Comparison of ENCODE assay signal across 8 cellular contexts in the genomic region with DNA sequence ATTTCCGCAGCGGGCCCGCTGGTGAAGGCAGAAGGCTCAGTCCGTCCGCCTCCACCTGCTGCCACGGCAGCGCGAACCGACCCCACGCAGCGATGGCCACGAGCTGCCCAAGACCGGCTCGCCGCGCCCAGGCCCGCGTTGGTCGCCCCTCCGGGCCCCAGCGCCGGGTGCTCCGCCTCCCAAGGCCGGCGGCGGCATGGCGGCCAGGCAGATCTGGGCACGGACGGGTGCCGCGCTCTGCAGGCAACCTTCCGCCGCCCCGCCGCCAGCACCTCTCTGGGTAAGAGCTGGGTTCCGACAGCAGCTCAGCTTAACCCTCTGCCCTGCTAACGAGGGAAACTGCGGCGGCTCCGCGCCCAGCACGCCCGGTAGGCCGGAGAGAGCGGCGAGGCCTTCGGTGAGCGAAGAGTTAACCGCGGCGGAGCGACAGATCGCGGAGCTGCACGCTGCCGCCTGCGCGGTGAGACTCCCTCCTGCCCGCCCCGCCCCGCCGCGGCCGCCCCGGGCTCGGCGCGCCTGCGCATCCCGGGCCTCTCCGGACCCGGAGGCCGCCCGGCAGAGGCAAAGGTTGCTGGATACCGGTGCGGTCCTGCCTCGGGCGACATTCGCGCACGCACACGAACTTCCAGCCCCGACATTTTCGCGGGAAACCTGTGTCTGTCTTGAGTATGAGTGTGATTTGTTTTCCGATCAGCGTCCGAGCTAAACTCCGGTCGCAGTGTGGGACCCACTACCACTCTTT. TPM values are rescaled to one million over a fixed set of nuclear protein-coding genes. Genes with fewer than 3 reads are reported as not detected.
A peak's percentile ranks its signal among the peaks of the same experiment; 100 is the strongest.
DNase-seq lines count a peak whose midpoint lies in the region; ATAC-seq and TF ChIP-seq lines count a peak whose summit lies in the region.

A gene (plus strand): TSS at position 177 of the 742 bp plus-strand sequence. CDS start 20 bp downstream, at position 197.

- H3K36me3 Mint-ChIP-seq in H9 (ENCODE audit: insufficient read depth in 1 of 3, low read depth in 3 of 3) (no peaks in the 10 kb centered on the region), osteocyte (ENCODE audit: unreplicated experiment) (peaks cover 7% of the 10 kb centered on the region)
- H3K36me3 Mint-ChIP-seq in activated naive CD4-positive, alpha-beta T cell treated with anti-CD3 and anti-CD28 coated beads, Interleukin-2, amount 10 ng/mL, durations not matched to agents 7 days and 5 days = no peaks in the 10 kb centered on the region

- H3K27me3 Mint-ChIP-seq in H9 (ENCODE audit: low read depth) (peaks cover 67% of the 10 kb centered on the region), osteocyte (ENCODE audit: unreplicated experiment) (peaks cover 47% of the 10 kb centered on the region)
- H3K27me3 Mint-ChIP-seq in activated naive CD4-positive, alpha-beta T cell treated with anti-CD3 and anti-CD28 coated beads, Interleukin-2, amount 10 ng/mL, durations not matched to agents 7 days and 5 days = peaks cover 55% of the 10 kb centered on the region

- H3K9me2 ChIP-seq in Loucy (replicated peaks; ENCODE audit: low read depth, low read length) = no peaks in the 10 kb centered on the region

- TF ChIP-seq CTCF in H9 (conservative IDR thresholded peaks at IDR 0.05) (no peak), Loucy (conservative IDR thresholded peaks at IDR 0.05; ENCODE audit: low read length) (no peak), osteocyte (IDR thresholded peaks at IDR 0.05) (peak; percentile 6), thoracic aorta (IDR thresholded peaks at IDR 0.05) (peak; percentile 23)

- H3K79me2 ChIP-seq in H9 (ENCODE audit: insufficient read depth, low read length) = no peaks in the 10 kb centered on the region
- peaks cover 7% of the 10 kb centered on the region; the same call in 1 of the 2 replicates for H3K79me2 ChIP-seq in Loucy (ENCODE audit: insufficient read depth, low read length)

- H3K23ac ChIP-seq in H9 (ENCODE audit: insufficient read length, low read depth, low read length) = no peak within 1 kb of the TSS

- H3K4me1 ChIP-seq in H9 (ENCODE audit: insufficient read depth, low read length) (no peaks in the 10 kb centered on the region; the same call in 1 of the 2 replicates), Loucy (ENCODE audit: insufficient read depth, low read length, poor library complexity, severe bottlenecking) (peaks cover 20% of the 10 kb centered on the region), SJCRH30 (no peaks in the 10 kb centered on the region), thoracic aorta (ENCODE audit: control insufficient read depth in 1 of 2, low read depth in 2 of 2) (peaks cover 0 to 10% of the 10 kb centered on the region in 2 donors)

- H3K23me2 ChIP-seq in H9 (ENCODE audit: insufficient read length, low read depth, low read length, poor library complexity, severe bottlenecking) = peaks cover 8% of the 10 kb centered on the region

- H3K27me3 ChIP-seq in H9 (ENCODE audit: insufficient read depth, low read length) (peaks cover 37% of the 10 kb centered on the region), Loucy (ENCODE audit: insufficient read depth, low read length, poor library complexity, severe bottlenecking) (no peaks in the 10 kb centered on the region), SJCRH30 (no peaks in the 10 kb centered on the region), thoracic aorta (replicated peaks; ENCODE audit: insufficient read depth) (peaks cover 13% of the 10 kb centered on the region)

- H2BK120ac ChIP-seq in H9 (ENCODE audit: low read depth, low read length, poor library complexity, severe bottlenecking) = no peak within 1 kb of the TSS

- H2BK5ac ChIP-seq in H9 (ENCODE audit: insufficient read length, low read length) = no peak within 1 kb of the TSS

- H3K36me3 ChIP-seq in Loucy (ENCODE audit: insufficient read depth, low read length) (no peaks in the 10 kb centered on the region), SJCRH30 (no peaks in the 10 kb centered on the region), thoracic aorta (no peaks in the 10 kb centered on the region)

- H3K27ac ChIP-seq in H9 (ENCODE audit: insufficient read length, low read depth, low read length) = no peak within 1 kb of the TSS
- peak within 1 kb of the TSS; percentile 86 for H3K27ac ChIP-seq in SJCRH30
- H3K27ac ChIP-seq in thoracic aorta = peak within 1 kb of the TSS; percentile 36 to 58

- H3K4me2 ChIP-seq in H9 (ENCODE audit: insufficient read depth, insufficient read length, low read length) = peak within 1 kb of the TSS; percentile 88
- peak within 1 kb of the TSS; percentile 90 for H3K4me2 ChIP-seq in Loucy (ENCODE audit: low read depth, low read length, poor library complexity, severe bottlenecking)

- H3K9ac ChIP-seq in H9 (ENCODE audit: extremely low read depth, insufficient read length, low read length) (peak within 1 kb of the TSS; percentile 78), Loucy (ENCODE audit: low read depth, low read length, poor library complexity, severe bottlenecking) (peak within 1 kb of the TSS; percentile 88)

- CTCF ChIA-PET in activated naive CD4-positive, alpha-beta T cell treated with anti-CD3 and anti-CD28 coated beads, Interleukin-2, amount 10 ng/mL, durations not matched to agents 7 days and 5 days (lab: Charles Lee) = interaction anchor here (0.7 to 1.6 kb wide), 5 partner anchors 11 to 288 kb away, joined by 3 to 9 read pairs (median 4); a partner anchor contains a TSS

- no peak within 1 kb of the TSS for H3T11ph ChIP-seq in H9 (ENCODE audit: low read length)

- H3K14ac ChIP-seq in H9 (ENCODE audit: insufficient read depth, low read length) = peak within 1 kb of the TSS; percentile 98

- H3K9me3 ChIP-seq in H9 (ENCODE audit: control insufficient read depth, low read depth, low read length) = no peaks in the 10 kb centered on the region
- no peaks in the 10 kb centered on the region for H3K9me3 ChIP-seq in Loucy (ENCODE audit: insufficient read depth, low read depth, low read length)
- H3K9me3 ChIP-seq in SJCRH30 (replicated peaks) = no peaks in the 10 kb centered on the region
- H3K9me3 ChIP-seq in thoracic aorta = no peaks in the 10 kb centered on the region

- H3K9me3 Mint-ChIP-seq in H9 = peaks cover 0 to 2% of the 10 kb centered on the region in 2 experiments; a peak in 1 of 5 replicates
- no peaks in the 10 kb centered on the region for H3K9me3 Mint-ChIP-seq in activated naive CD4-positive, alpha-beta T cell treated with anti-CD3 and anti-CD28 coated beads, Interleukin-2, amount 10 ng/mL, durations not matched to agents 7 days and 5 days
- H3K9me3 Mint-ChIP-seq in osteocyte (ENCODE audit: unreplicated experiment) = no peaks in the 10 kb centered on the region

- DNase-seq in GDM1 (lab: John Stamatoyannopoulos, UW) (peak; percentile 91), H9 (peak; percentile 89), SJCRH30 (peak; percentile 69 to 79), globus pallidus (ENCODE audit: low spot score) (peak; percentile 84), osteocyte (ENCODE audit: extremely low spot score, unreplicated experiment) (peak; percentile 96), thoracic aorta (ENCODE audit: low spot score) (no peak)
- peak; percentile 80 for DNase-seq in activated naive CD4-positive, alpha-beta T cell treated with anti-CD3 and anti-CD28 coated beads, Interleukin-2, amount 10 ng/mL, durations not matched to agents 7 days and 5 days

- no peaks in the 10 kb centered on the region for H3K79me1 ChIP-seq in H9 (ENCODE audit: insufficient read depth, low read depth, low read length, poor library complexity, severe bottlenecking)

- no peak within 1 kb of the TSS for H2BK20ac ChIP-seq in H9 (ENCODE audit: low read depth, low read length, poor library complexity, severe bottlenecking)

- H2AK5ac ChIP-seq in H9 (ENCODE audit: insufficient read length, low read length) = no peak within 1 kb of the TSS

- no peak within 1 kb of the TSS for H2BK12ac ChIP-seq in H9 (ENCODE audit: insufficient read length, low read depth, low read length)

- H3K4me1 Mint-ChIP-seq in H9 = peaks cover 18 to 21% of the 10 kb centered on the region in 2 experiments
- H3K4me1 Mint-ChIP-seq in activated naive CD4-positive, alpha-beta T cell treated with anti-CD3 and anti-CD28 coated beads, Interleukin-2, amount 10 ng/mL, durations not matched to agents 7 days and 5 days = peaks cover 19% of the 10 kb centered on the region
- H3K4me1 Mint-ChIP-seq in osteocyte (ENCODE audit: unreplicated experiment) = peaks cover 11% of the 10 kb centered on the region

- H3K27ac Mint-ChIP-seq in H9 (peak within 1 kb of the TSS in 2 of 3 experiments; percentile 41 to 68; a peak in 3 of 7 replicates), osteocyte (ENCODE audit: unreplicated experiment) (peak within 1 kb of the TSS; percentile 79)
- peak within 1 kb of the TSS; percentile 81 for H3K27ac Mint-ChIP-seq in activated naive CD4-positive, alpha-beta T cell treated with anti-CD3 and anti-CD28 coated beads, Interleukin-2, amount 10 ng/mL, durations not matched to agents 7 days and 5 days

- H2AFZ ChIP-seq in H9 (ENCODE audit: low read length) = peak within 1 kb of the TSS; percentile 92
- peak within 1 kb of the TSS; percentile 82 for H2AFZ ChIP-seq in Loucy (ENCODE audit: low read length)

- H4K5ac ChIP-seq in H9 (ENCODE audit: insufficient read length, low read depth, low read length) = no peak within 1 kb of the TSS

- H4K20me1 ChIP-seq in H9 (ENCODE audit: control insufficient read depth, insufficient read depth, insufficient read length) (no peaks in the 10 kb centered on the region), Loucy (ENCODE audit: insufficient read depth, low read length, poor library complexity, severe bottlenecking) (no peaks in the 10 kb centered on the region)

- H3K4me3 Mint-ChIP-seq in H9 = peak within 1 kb of the TSS; percentile 79 to 87
- H3K4me3 Mint-ChIP-seq in activated naive CD4-positive, alpha-beta T cell treated with anti-CD3 and anti-CD28 coated beads, Interleukin-2, amount 10 ng/mL, durations not matched to agents 7 days and 5 days = peak within 1 kb of the TSS; percentile 83
- H3K4me3 Mint-ChIP-seq in osteocyte (ENCODE audit: unreplicated experiment) = peak within 1 kb of the TSS; percentile 88

- no peak within 1 kb of the TSS for H4K91ac ChIP-seq in H9 (ENCODE audit: insufficient read length, low read depth, low read length)

- WGBS in H9 (ENCODE audit: extremely low coverage, insufficient read length, low lambda C conversion rate) = no CpG with 5 or more reads among the region's 90 CpGs

- ATAC-seq in thoracic aorta (ENCODE audit: insufficient number of reproducible peaks, low FRiP score, low read depth) = peak; percentile 92

- H3K4me3 ChIP-seq in Loucy (ENCODE audit: low read length, poor library complexity, severe bottlenecking) (peak within 1 kb of the TSS; percentile 98), SJCRH30 (peak within 1 kb of the TSS; percentile 96), thoracic aorta (peak within 1 kb of the TSS; percentile 86)

- no peak within 1 kb of the TSS for H4K8ac ChIP-seq in H9 (replicated peaks; ENCODE audit: insufficient read length, low read depth, low read length)

- H3K56ac ChIP-seq in H9 (ENCODE audit: insufficient read length, low read depth, low read length) = no peak within 1 kb of the TSS

- no peaks in the 10 kb centered on the region; the same call in 1 of the 2 replicates for H3F3A ChIP-seq in Loucy (ENCODE audit: low read depth)

- no peak within 1 kb of the TSS for H3K4ac ChIP-seq in H9 (ENCODE audit: low read depth, low read length)

- H3K18ac ChIP-seq in H9 (ENCODE audit: insufficient read length, low read depth, low read length) = peak within 1 kb of the TSS; percentile 98

- no peak within 1 kb of the TSS for H2BK15ac ChIP-seq in H9 (ENCODE audit: low read depth, low read length)

RNA-seq across cellular contexts. Expression of the gene that starts here (rescaled TPM):
- total RNA-seq in H9 (2021) (0.99 and 1.4 TPM in 2 replicates), osteocyte (2.1 and 2.6 TPM in 2 replicates), thoracic aorta (not detected)
- 2.5 and 2.6 TPM in 2 replicates for total RNA-seq in SJCRH30 (2014; rRNA removed; shearing (Covaris generic))

Comparison
In these comparisons a context has a peak if more than half of its experiments do, and no peak if none do; other contexts are left out.
1. Peak in ATAC-seq, H3K4me3 ChIP-seq and H3K27ac ChIP-seq in thoracic aorta; RNA of the gene not detected or under 1 TPM.
2. CTCF ChIP-seq: peak in osteocyte (single experiment) and thoracic aorta (single experiment); none in H9 (single experiment) and Loucy (single experiment).
3. Peak in every context shown above with its lines, with median percentiles within 50 percentile points of each other: H3K27ac Mint-ChIP-seq, H3K4me3 Mint-ChIP-seq and H3K4me3 ChIP-seq.